In the genomic region with DNA sequence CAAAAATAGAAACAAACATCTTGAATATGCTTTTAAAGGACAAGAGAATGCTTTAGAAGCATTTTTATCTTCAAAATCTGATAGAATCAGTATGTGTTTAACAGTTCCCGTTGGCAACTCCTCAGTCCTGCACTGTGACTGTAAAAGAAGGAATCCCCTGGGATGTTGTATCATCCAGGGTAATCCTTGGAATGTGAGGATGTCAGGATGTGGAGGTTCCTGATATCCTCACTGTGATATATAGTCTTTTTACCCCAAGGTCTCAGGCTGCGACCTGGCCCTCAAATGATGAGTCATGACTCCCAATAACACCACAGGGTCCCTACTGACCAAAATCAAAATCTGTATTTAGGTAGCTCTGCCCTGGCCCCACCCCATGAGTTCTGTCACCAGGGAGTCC, we compare ENCODE assay signal across 28 cellular contexts. TPM values are rescaled to one million over a fixed set of nuclear protein-coding genes. Genes with fewer than 3 reads are reported as not detected.
"Had no signal": no experiment of that assay in that cellular context is flagged by ENCODE, and none has a peak within 500 bp of the region (broad histone marks: within the 10 kb centered on the region; RNA-seq: fewer than 3 reads in every experiment).

No MANE protein-coding gene starts in this region.

- H3K27ac Mint-ChIP-seq: activated naive CD8-positive, alpha-beta T cell treated with anti-CD3 and anti-CD28 coated beads, Interleukin-2, amount 10 ng/mL, durations not matched to agents 7 days and 5 days; activated T-helper 2 cell treated with anti-CD3 and anti-CD28 coated beads, Interferon-gamma antibody, Interleukin-2, Interleukin-4, amounts not matched to agents 10 μg/mL and 5 μg/mL and 100 μg/mL, durations not matched to agents 14 hours and 24 hours and 36 hours; immature natural killer cell; natural killer cell; progenitor cell of endocrine pancreas had no signal

- H3K27ac ChIP-seq: epithelial cell of prostate, left lung, spleen, thoracic aorta had no signal

- H3K4me3 Mint-ChIP-seq: activated naive CD8-positive, alpha-beta T cell treated with anti-CD3 and anti-CD28 coated beads, Interleukin-2, amount 10 ng/mL, durations not matched to agents 7 days and 5 days; activated T-cell treated with anti-CD3 and anti-CD28 coated beads, Interleukin-2, amount 50 U/mL, for 4 hours; immature natural killer cell; natural killer cell had no signal

- H3K27me3 Mint-ChIP-seq: activated naive CD8-positive, alpha-beta T cell treated with anti-CD3 and anti-CD28 coated beads, Interleukin-2, amount 10 ng/mL, durations not matched to agents 7 days and 5 days; progenitor cell of endocrine pancreas had no signal

- H3K36me3 ChIP-seq: left lung, spleen, thoracic aorta had no signal

- H3K9me3 Mint-ChIP-seq: activated naive CD8-positive, alpha-beta T cell treated with anti-CD3 and anti-CD28 coated beads, Interleukin-2, amount 10 ng/mL, durations not matched to agents 7 days and 5 days; activated T-cell treated with anti-CD3 and anti-CD28 coated beads, Interleukin-2, amount 50 U/mL, for 4 hours; activated T-helper 2 cell treated with anti-CD3 and anti-CD28 coated beads, Interferon-gamma antibody, Interleukin-2, Interleukin-4, amounts not matched to agents 10 μg/mL and 5 μg/mL and 100 μg/mL, durations not matched to agents 14 hours and 24 hours and 36 hours; immature natural killer cell; natural killer cell had no signal

- H3K36me3 Mint-ChIP-seq: activated naive CD8-positive, alpha-beta T cell treated with anti-CD3 and anti-CD28 coated beads, Interleukin-2, amount 10 ng/mL, durations not matched to agents 7 days and 5 days; immature natural killer cell; natural killer cell had no signal

- H3K4me1 Mint-ChIP-seq: activated naive CD8-positive, alpha-beta T cell treated with anti-CD3 and anti-CD28 coated beads, Interleukin-2, amount 10 ng/mL, durations not matched to agents 7 days and 5 days; immature natural killer cell; natural killer cell had no signal

- DNase-seq: activated CD4-positive, alpha-beta T cell treated with anti-CD3 and anti-CD28 coated beads for 4 hours; activated CD4-positive, alpha-beta T cell treated with anti-CD3 and anti-CD28 coated beads, Interleukin-2, amount 50 U/mL, for 48 hours; activated CD4-positive, CD25-positive, alpha-beta regulatory T cell; activated CD8-positive, alpha-beta memory T cell treated with anti-CD3 and anti-CD28 coated beads, Interleukin-2, amount 50 U/mL, for 48 hours; activated naive CD4-positive, alpha-beta T cell; activated naive CD8-positive, alpha-beta T cell treated with anti-CD3 and anti-CD28 coated beads, Interleukin-2, amount 10 ng/mL, durations not matched to agents 7 days and 5 days; activated T-cell treated with anti-CD3 and anti-CD28 coated beads, Interleukin-2, amount 50 U/mL, for 4 hours; amniotic stem cell; cerebellar nuclear complex; cortex of kidney; immature natural killer cell; kidney glomerular epithelial cell; left lung; midbrain; natural killer cell; retina; spleen; stimulated activated CD4-positive, alpha-beta T cell treated with anti-CD3 and anti-CD28 coated beads, Interleukin-4, amount 100 ng/mL, for 24 hours; stimulated activated naive CD4-positive, alpha-beta T cell treated with Interleukin-2 at 50 U/mL for 16 hours; T1000 had no signal

- H3K4me1 ChIP-seq: left lung, spleen had no signal

- H3K9me3 ChIP-seq: left lung, spleen, thoracic aorta had no signal

- ATAC-seq: activated T-cell treated with anti-CD3 and anti-CD28 coated beads, Interleukin-2, amount 50 U/mL, for 4 hours; left lung; natural killer cell had no signal

- H3K4me3 ChIP-seq: left lung, lung, spleen, thoracic aorta had no signal

- H3K27me3 ChIP-seq: left lung, spleen had no signal

RNA-seq across cellular contexts. Expression of a gene that starts 53.2 kb away (rescaled TPM):
- total RNA-seq: activated CD8-positive, alpha-beta memory T cell treated with anti-CD3 and anti-CD28 coated beads for 36 hours; activated naive CD8-positive, alpha-beta T cell treated with anti-CD3 and anti-CD28 coated beads, Interleukin-2, amount 10 ng/mL, durations not matched to agents 7 days and 5 days; activated T-cell treated with anti-CD3 and anti-CD28 coated beads, Interleukin-2, amount 50 U/mL, for 4 hours; activated T-helper 2 cell treated with anti-CD3 and anti-CD28 coated beads, Interferon-gamma antibody, Interleukin-2, Interleukin-4, amounts not matched to agents 10 μg/mL and 5 μg/mL and 100 μg/mL, durations not matched to agents 14 hours and 24 hours and 36 hours; fibroblast of villous mesenchyme; natural killer cell; T-helper 1 cell treated with Interleukin-12 subunit alpha and Interleukin-12 subunit beta and Interleukin-4 antibody, amounts not matched to agents 30 ng/mL and 1 ng/mL, for 36 hours had no signal
- polyA plus RNA-seq: immature natural killer cell had no signal
